Comparison of ENCODE assay signal across 16 cellular contexts in the genomic region with DNA sequence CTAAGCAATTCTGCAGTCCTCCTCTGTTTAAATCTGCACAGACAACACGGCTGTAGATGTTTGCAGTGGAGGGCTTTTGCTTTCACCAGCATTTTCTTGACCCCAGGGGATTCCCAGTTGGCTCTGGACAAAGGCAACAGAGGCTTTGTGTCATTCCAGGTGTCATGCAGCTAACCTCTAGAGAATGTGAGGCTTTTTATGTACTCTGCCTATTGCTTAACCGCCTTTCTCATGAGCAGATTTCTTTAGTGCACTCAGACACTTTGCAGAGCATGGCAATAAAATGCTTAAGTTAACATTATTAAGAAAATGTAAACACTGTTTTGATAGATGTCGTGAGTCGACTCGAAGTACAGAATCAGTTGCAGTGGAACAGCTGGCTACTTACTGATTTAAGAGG.
DNase-seq lines count a peak whose midpoint lies in the region; ATAC-seq and TF ChIP-seq lines count a peak whose summit lies in the region.
"Had no signal": no experiment of that assay in that cellular context is flagged by ENCODE, and none has a peak within 500 bp of the region (broad histone marks: within the 10 kb centered on the region; RNA-seq: fewer than 3 reads in every experiment).

No MANE protein-coding gene starts in this region.

- CTCF ChIA-PET in MCF 10A (lab: Yijun Ruan, JAX): interaction anchor here (0.8 kb wide), 1 partner anchor 11 kb away, joined by 4 read pairs; no protein-coding TSS in a partner anchor

- H3K27me3 Mint-ChIP-seq in MCF 10A (ENCODE audit: insufficient read depth, unreplicated experiment) (no peaks in the 10 kb centered on the region), type B pancreatic cell (no peaks in the 10 kb centered on the region)
- H3K27me3 Mint-ChIP-seq: activated naive CD8-positive, alpha-beta T cell; T-helper 17 cell had no signal

- peaks cover 5 to 9% of the 10 kb centered on the region in 2 donors for H3K9me3 ChIP-seq in breast epithelium
- H3K9me3 ChIP-seq: pancreas, testis had no signal

- no peaks in the 10 kb centered on the region for H3K27me3 ChIP-seq in breast epithelium
- H3K27me3 ChIP-seq: pancreas, testis had no signal

- H3K36me3 ChIP-seq in breast epithelium: no peaks in the 10 kb centered on the region
- H3K36me3 ChIP-seq: pancreas had no signal

- BruUV-seq in MCF 10A (replicated peaks; lab: Mats Ljungman, UMichigan): no TSS peak

- no peak for TF ChIP-seq POLR2A in breast epithelium (IDR thresholded peaks at IDR 0.05)

- no peak for ATAC-seq in HG02852 (IDR thresholded peaks at IDR 0.05; ENCODE audit: unreplicated experiment)
- ATAC-seq in activated naive CD4-positive, alpha-beta T cell treated with anti-CD3 and anti-CD28 coated beads, Interleukin-2, amount 50 U/mL, for 72 hours: no peak
- ATAC-seq: left cardiac atrium, pancreas, T-helper 17 cell had no signal

- H3K4me3 Mint-ChIP-seq in MCF 10A (ENCODE audit: unreplicated experiment): no peak overlapping the region
- H3K4me3 Mint-ChIP-seq in type B pancreatic cell: peak overlapping the region; percentile 11
- H3K4me3 Mint-ChIP-seq: activated naive CD8-positive, alpha-beta T cell; T-helper 17 cell had no signal

- H3K36me3 Mint-ChIP-seq in MCF 10A (ENCODE audit: insufficient read depth, unreplicated experiment): no peaks in the 10 kb centered on the region
- peaks cover 4% of the 10 kb centered on the region for H3K36me3 Mint-ChIP-seq in type B pancreatic cell
- peaks cover 5 to 9% of the 10 kb centered on the region in 2 donors for H3K36me3 Mint-ChIP-seq in activated naive CD4-positive, alpha-beta T cell treated with anti-CD3 and anti-CD28 coated beads, Interleukin-2, amount 50 U/mL, for 72 hours
- H3K36me3 Mint-ChIP-seq: activated naive CD8-positive, alpha-beta T cell had no signal

- H3K4me1 Mint-ChIP-seq in MCF 10A (ENCODE audit: insufficient read depth, unreplicated experiment) (no peaks in the 10 kb centered on the region), type B pancreatic cell (ENCODE audit: unreplicated experiment) (peaks cover 12% of the 10 kb centered on the region)
- H3K4me1 Mint-ChIP-seq: T-helper 17 cell had no signal

- H3K27ac Mint-ChIP-seq in MCF 10A (ENCODE audit: low read depth, unreplicated experiment) (no peak overlapping the region), type B pancreatic cell (peak overlapping the region; percentile 34)
- no peak overlapping the region for H3K27ac Mint-ChIP-seq in activated naive CD4-positive, alpha-beta T cell treated with anti-CD3 and anti-CD28 coated beads, Interleukin-2, amount 50 U/mL, for 72 hours
- H3K27ac Mint-ChIP-seq: activated naive CD8-positive, alpha-beta T cell; T-helper 17 cell had no signal

- DNase-seq in MCF 10A (ENCODE audit: unreplicated experiment) (peak; percentile 9), breast epithelium (ENCODE audit: low spot score in 2 of 2) (no peak), NCI-H774 (lab: John Stamatoyannopoulos, UW) (peak; percentile 46), iPS DF 19.7 (ENCODE audit: low read depth, low spot score) (peak; percentile 17), type B pancreatic cell (ENCODE audit: extremely low spot score, unreplicated experiment) (no peak)
- DNase-seq in stimulated activated CD4-positive, alpha-beta T cell treated with anti-CD3 and anti-CD28 coated beads, Interleukin-4, amount 100 ng/mL, for 24 hours: no peak
- DNase-seq in activated naive CD4-positive, alpha-beta T cell treated with anti-CD3 and anti-CD28 coated beads, Interleukin-2, amount 50 U/mL, for 72 hours (ENCODE audit: low spot score in 2 of 2): no peak
- DNase-seq: activated CD4-positive, alpha-beta T cell treated with anti-CD3 and anti-CD28 coated beads, Interleukin-2, amount 50 U/mL, for 48 hours; GDM1; left cardiac atrium; NK-92 treated with Interleukin-12 subunit alpha and Interleukin-12 subunit beta, amount 100 ng/mL, for 24 hours; pancreas; T-helper 17 cell; testis had no signal

- POLR2A ChIA-PET in MCF 10A (lab: Yijun Ruan, JAX): no interaction called here

- H3K9me3 Mint-ChIP-seq in MCF 10A (ENCODE audit: unreplicated experiment) (peaks cover 17% of the 10 kb centered on the region), type B pancreatic cell (peaks cover 11% of the 10 kb centered on the region)
- H3K9me3 Mint-ChIP-seq in activated naive CD4-positive, alpha-beta T cell treated with anti-CD3 and anti-CD28 coated beads, Interleukin-2, amount 50 U/mL, for 72 hours: peaks cover 10 to 15% of the 10 kb centered on the region in 2 donors

- TF ChIP-seq CTCF in MCF 10A (IDR thresholded peaks at IDR 0.05; ENCODE audit: unreplicated experiment) (no peak), breast epithelium (IDR thresholded peaks at IDR 0.05) (no peak), type B pancreatic cell (conservative IDR thresholded peaks at IDR 0.05) (no peak)

- intact Hi-C loops in MCF 10A (cut with micrococcal nuclease) (no loop called here), breast epithelium (cut with DNase I; ENCODE audit: low total_unique reads) (loop anchor here (5.0 kb wide), 1 partner anchor 657 kb away; no protein-coding TSS in a partner anchor)

- H3K27ac ChIP-seq in breast epithelium: no peak overlapping the region
- H3K27ac ChIP-seq: pancreas, testis had no signal

- H3K4me3 ChIP-seq in breast epithelium: no peak overlapping the region
- H3K4me3 ChIP-seq: pancreas, testis had no signal

- H3K4me1 ChIP-seq in breast epithelium: no peaks in the 10 kb centered on the region
- H3K4me1 ChIP-seq: pancreas, testis had no signal

Comparison
In these comparisons a context has a peak if more than half of its experiments do, and no peak if none do; other contexts are left out.
1. DNase-seq: peak in MCF 10A (single experiment), NCI-H774 (single experiment) and iPS DF 19.7 (single experiment); none in breast epithelium (0 of 2), type B pancreatic cell (single experiment), stimulated activated CD4-positive, alpha-beta T cell treated with anti-CD3 and anti-CD28 coated beads, Interleukin-4, amount 100 ng/mL, for 24 hours (single experiment) and activated naive CD4-positive, alpha-beta T cell treated with anti-CD3 and anti-CD28 coated beads, Interleukin-2, amount 50 U/mL, for 72 hours (0 of 2).